Comparison of ENCODE assay signal across 8 cellular contexts in genomic region chr12:101697197-101697929, GRCh38. TPM values are rescaled to one million over a fixed set of nuclear protein-coding genes. Genes with fewer than 3 reads are reported as not detected.
DNase-seq lines count a peak whose midpoint lies in the region; ATAC-seq lines count a peak whose summit lies in the region.

Gene CHPT1 (plus strand): TSS chr12:101697640. CDS start chr12:101697862, 222 bp downstream.

- H3K4me1 Mint-ChIP-seq in activated CD8-positive, alpha-beta T cell treated with anti-CD3 and anti-CD28 coated beads, Interleukin-2, amount 10 ng/mL, durations not matched to agents 7 days and 5 days (ENCODE audit: low read depth): peaks cover 25% of the 10 kb centered on the region

- CTCF ChIA-PET in activated CD8-positive, alpha-beta T cell treated with anti-CD3 and anti-CD28 coated beads, Interleukin-2, amount 10 ng/mL, durations not matched to agents 7 days and 5 days (lab: Charles Lee): no interaction called here

- no peaks in the 10 kb centered on the region for H3K4me1 ChIP-seq in effector memory CD4-positive, alpha-beta T cell (ENCODE audit: control insufficient read depth, insufficient read depth, low read length, poor library complexity, severe bottlenecking)
- no peaks in the 10 kb centered on the region for H3K4me1 ChIP-seq in mesodermal cell (ENCODE audit: control insufficient read depth, insufficient read depth, low read length, poor library complexity, severe bottlenecking)

- peak within 1 kb of the TSS; percentile 86 for H3K4me3 Mint-ChIP-seq in activated CD8-positive, alpha-beta T cell treated with anti-CD3 and anti-CD28 coated beads, Interleukin-2, amount 10 ng/mL, durations not matched to agents 7 days and 5 days

- no peaks in the 10 kb centered on the region for H3K27me3 ChIP-seq in effector memory CD4-positive, alpha-beta T cell (replicated peaks; ENCODE audit: control insufficient read depth, insufficient read depth, low read length, poor library complexity, severe bottlenecking)

- H3K4me3 ChIP-seq in effector memory CD4-positive, alpha-beta T cell (ENCODE audit: insufficient read depth, low read depth, low read length, poor library complexity, severe bottlenecking): peak within 1 kb of the TSS; percentile 91
- H3K4me3 ChIP-seq in mesodermal cell (ENCODE audit: extremely low read depth, insufficient read depth, low read length, poor library complexity, severe bottlenecking): peak within 1 kb of the TSS; percentile 75

- ATAC-seq in GM18907 (IDR thresholded peaks at IDR 0.05; ENCODE audit: unreplicated experiment) (peak; percentile 65), HG03139 (IDR thresholded peaks at IDR 0.05; ENCODE audit: unreplicated experiment) (peak; percentile 54)
- ATAC-seq in activated CD8-positive, alpha-beta T cell treated with anti-CD3 and anti-CD28 coated beads, Interleukin-2, amount 10 ng/mL, durations not matched to agents 7 days and 5 days: peak; percentile 86

- no peaks in the 10 kb centered on the region for H3K36me3 ChIP-seq in effector memory CD4-positive, alpha-beta T cell (ENCODE audit: control insufficient read depth, insufficient read depth, low read length)
- no peaks in the 10 kb centered on the region for H3K36me3 ChIP-seq in mesodermal cell (ENCODE audit: control insufficient read depth, insufficient read depth, low read length)

- H3K9me3 Mint-ChIP-seq in activated CD8-positive, alpha-beta T cell treated with anti-CD3 and anti-CD28 coated beads, Interleukin-2, amount 10 ng/mL, durations not matched to agents 7 days and 5 days (ENCODE audit: insufficient read depth): no peaks in the 10 kb centered on the region

- DNase-seq in AML-193 (lab: John Stamatoyannopoulos, UW) (peak; percentile 39 to 42), NCI-H748 treated with DMSO at 0.1 percent for 48 hours (lab: John Stamatoyannopoulos, UW) (peak; percentile 8)
- DNase-seq in activated CD8-positive, alpha-beta T cell treated with anti-CD3 and anti-CD28 coated beads, Interleukin-2, amount 10 ng/mL, durations not matched to agents 7 days and 5 days: peak; percentile 60
- DNase-seq in effector memory CD4-positive, alpha-beta T cell: peak; percentile 8 to 45 (median 37)
- peak; percentile 53 to 55 for DNase-seq in stimulated activated CD8-positive, alpha-beta memory T cell treated with anti-CD3 and anti-CD28 coated beads, Interleukin-15, amount 100 ng/mL, for 48 hours (ENCODE audit: low read depth in 2 of 2)

- 0% methylated on average over 32 to 49 of the region's 80 CpGs for WGBS in mesodermal cell (ENCODE audit: insufficient coverage in 2 of 2), 2 experiments

- no peaks in the 10 kb centered on the region for H3K36me3 Mint-ChIP-seq in activated CD8-positive, alpha-beta T cell treated with anti-CD3 and anti-CD28 coated beads, Interleukin-2, amount 10 ng/mL, durations not matched to agents 7 days and 5 days (ENCODE audit: low read depth)

- POLR2A ChIA-PET in activated CD8-positive, alpha-beta T cell treated with anti-CD3 and anti-CD28 coated beads, Interleukin-2, amount 10 ng/mL, durations not matched to agents 7 days and 5 days (lab: Charles Lee): no interaction called here

- peaks cover 3% of the 10 kb centered on the region for H3K27me3 Mint-ChIP-seq in activated CD8-positive, alpha-beta T cell treated with anti-CD3 and anti-CD28 coated beads, Interleukin-2, amount 10 ng/mL, durations not matched to agents 7 days and 5 days (ENCODE audit: low read depth)

- H3K9me3 ChIP-seq in effector memory CD4-positive, alpha-beta T cell (ENCODE audit: control insufficient read depth, low read length): no peaks in the 10 kb centered on the region
- H3K9me3 ChIP-seq in mesodermal cell (ENCODE audit: control insufficient read depth, low read length): no peaks in the 10 kb centered on the region

- peak within 1 kb of the TSS; percentile 84 for H3K27ac Mint-ChIP-seq in activated CD8-positive, alpha-beta T cell treated with anti-CD3 and anti-CD28 coated beads, Interleukin-2, amount 10 ng/mL, durations not matched to agents 7 days and 5 days

- peak within 1 kb of the TSS; percentile 45 for H3K27ac ChIP-seq in effector memory CD4-positive, alpha-beta T cell (ENCODE audit: insufficient read depth, low read length, poor library complexity, severe bottlenecking)
- H3K27ac ChIP-seq in mesodermal cell (ENCODE audit: low read depth, low read length, severe bottlenecking): no peak within 1 kb of the TSS

RNA-seq across cellular contexts. Expression of gene CHPT1, which starts in this region (rescaled TPM):
- total RNA-seq in activated CD8-positive, alpha-beta T cell treated with anti-CD3 and anti-CD28 coated beads, Interleukin-2, amount 10 ng/mL, durations not matched to agents 7 days and 5 days: 10 to 100 TPM; 12.6 to 13.1 TPM
- 19.0 TPM for polyA plus RNA-seq in mesodermal cell (2013, experiment 1 of 2)
- 21.2 TPM for polyA plus RNA-seq in mesodermal cell (2013, experiment 2 of 2)

Comparison
In these comparisons a context has a peak if more than half of its experiments do, and no peak if none do; other contexts are left out.
1. DNase-seq: peak in every context shown above with its lines; median percentile 60 in activated CD8-positive, alpha-beta T cell treated with anti-CD3 and anti-CD28 coated beads, Interleukin-2, amount 10 ng/mL, durations not matched to agents 7 days and 5 days; 54 in stimulated activated CD8-positive, alpha-beta memory T cell treated with anti-CD3 and anti-CD28 coated beads, Interleukin-15, amount 100 ng/mL, for 48 hours; 40 in AML-193; 37 in effector memory CD4-positive, alpha-beta T cell; 8 in NCI-H748 treated with DMSO at 0.1 percent for 48 hours.